In the genomic region with DNA sequence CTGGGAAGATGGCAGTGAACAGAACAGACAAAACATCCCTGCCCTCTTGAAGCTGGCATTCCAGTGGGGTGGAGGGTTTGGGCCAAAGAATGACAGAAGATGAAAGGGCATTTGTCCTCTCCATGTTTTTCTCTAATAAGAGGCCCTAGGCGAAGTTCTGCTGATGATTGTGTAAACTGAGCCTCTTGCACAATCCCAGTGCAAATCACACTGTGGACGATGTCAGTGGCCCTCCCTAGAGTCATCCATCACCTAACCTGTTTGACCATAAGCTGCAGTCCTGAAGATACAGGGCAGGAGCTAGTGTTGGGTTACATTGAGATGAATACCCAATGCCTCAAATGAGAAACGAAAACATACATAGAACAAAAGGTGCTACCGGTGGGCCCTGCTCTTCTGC, we compare ENCODE assay signal across 31 cellular contexts.
"Had no signal": no experiment of that assay in that cellular context is flagged by ENCODE, and none has a peak within 500 bp of the region (broad histone marks: within the 10 kb centered on the region; RNA-seq: fewer than 3 reads in every experiment).

No MANE protein-coding gene starts in this region.

- H3K27me3 ChIP-seq: body of pancreas, colonic mucosa, stomach, thyroid gland had no signal

- H3K4me3 ChIP-seq: body of pancreas, colonic mucosa, dorsolateral prefrontal cortex, gastroesophageal sphincter, lung, psoas muscle, stomach, thyroid gland had no signal

- H3K9me3 ChIP-seq: body of pancreas, colonic mucosa, gastroesophageal sphincter, psoas muscle, stomach, thyroid gland had no signal

- H2AFZ ChIP-seq: parathyroid adenoma had no signal

- ATAC-seq: activated T-cell treated with anti-CD3 and anti-CD28 coated beads, Interleukin-2, amount 50 U/mL, for 72 hours; body of pancreas; gastroesophageal sphincter; left colon; stimulated activated naive B cell treated with anti-CD40 and anti-IgM and Interleukin-4, amounts not matched to agents 10 μg/mL and 1 μg/mL and 100 μg/mL, for 72 hours had no signal

- H3K9ac ChIP-seq: parathyroid adenoma had no signal

- H3K27ac Mint-ChIP-seq: activated naive CD8-positive, alpha-beta T cell; activated T-cell treated with anti-CD3 and anti-CD28 coated beads, Interleukin-2, amount 50 U/mL, for 72 hours; immature natural killer cell; naive B cell; stimulated activated naive B cell treated with anti-CD40 and anti-IgM and Interleukin-4, amounts not matched to agents 10 μg/mL and 1 μg/mL and 100 μg/mL, for 72 hours had no signal

- DNase-seq: activated CD4-positive, alpha-beta T cell treated with anti-CD3 and anti-CD28 coated beads for 4 hours; activated CD4-positive, alpha-beta T cell treated with anti-CD3 and anti-CD28 coated beads, Interleukin-2, amount 50 U/mL, for 4 hours; activated effector memory CD4-positive, alpha-beta T cell treated with Interleukin-2 at 50 U/mL for 16 hours; activated naive CD4-positive, alpha-beta T cell treated with Interleukin-2 at 50 U/mL for 16 hours; activated T-cell treated with anti-CD3 and anti-CD28 coated beads for 4 hours; activated T-cell treated with anti-CD3 and anti-CD28 coated beads, Interleukin-2, amount 50 U/mL, for 72 hours; aorta; body of pancreas; cerebellar nuclear complex; colonic mucosa; dorsolateral prefrontal cortex; effector memory CD4-positive, alpha-beta T cell; erythroblast; hippocampal formation; immature natural killer cell; kidney; left colon; naive B cell; psoas muscle; stimulated activated CD4-positive, alpha-beta T cell treated with anti-CD3 and anti-CD28 coated beads, Interleukin-15, amount 100 ng/mL, for 24 hours; stimulated activated CD4-positive, alpha-beta T cell treated with anti-CD3 and anti-CD28 coated beads, Interleukin-2, amount 100 ng/mL, for 24 hours; stimulated activated naive B cell treated with anti-CD40 and anti-IgM and Interleukin-4, amounts not matched to agents 10 μg/mL and 1 μg/mL and 100 μg/mL, for 72 hours; stomach; T-helper 9 cell; thyroid gland had no signal

- H3K79me2 ChIP-seq: parathyroid adenoma had no signal

- H3K36me3 ChIP-seq: colonic mucosa, gastroesophageal sphincter, stomach, thyroid gland had no signal

- FAIRE-seq: kidney, TTC549 had no signal

- H3K36me3 Mint-ChIP-seq: activated naive CD8-positive, alpha-beta T cell; immature natural killer cell; naive B cell; stimulated activated naive B cell treated with anti-CD40 and anti-IgM and Interleukin-4, amounts not matched to agents 10 μg/mL and 1 μg/mL and 100 μg/mL, for 72 hours had no signal

- H3K27ac ChIP-seq: body of pancreas, colonic mucosa, dorsolateral prefrontal cortex, gastroesophageal sphincter, parathyroid adenoma, psoas muscle, stomach, thyroid gland, VCaP had no signal

- H3K4me3 Mint-ChIP-seq: activated naive CD8-positive, alpha-beta T cell; activated T-cell treated with anti-CD3 and anti-CD28 coated beads, Interleukin-2, amount 50 U/mL, for 72 hours; immature natural killer cell; naive B cell; stimulated activated naive B cell treated with anti-CD40 and anti-IgM and Interleukin-4, amounts not matched to agents 10 μg/mL and 1 μg/mL and 100 μg/mL, for 72 hours had no signal

- H3K4me1 ChIP-seq: body of pancreas, colonic mucosa, gastroesophageal sphincter, parathyroid adenoma, psoas muscle, stomach, thyroid gland had no signal

- H3K4me1 Mint-ChIP-seq: immature natural killer cell had no signal
